In genomic region chr17:7615265-7615747, GRCh38 we compare ENCODE assay signal across 1 cellular context.
TF ChIP-seq lines count a peak whose summit lies in the region.

No MANE protein-coding gene starts in this region.

TF ChIP-seq in HEK293, 187 proteins besides CTCF, POLR2A, EP300 and RAD21 (continued from another document):
- peak; percentile 79 for TF ChIP-seq ZNF362 (tag by site-specific recombination; IDR thresholded peaks at IDR 0.05)
